Comparison of ENCODE assay signal across 9 cellular contexts in genomic region chr2:98483257-98483861, GRCh38. TPM values are rescaled to one million over a fixed set of nuclear protein-coding genes. Genes with fewer than 3 reads are reported as not detected.
A peak's percentile ranks its signal among the peaks of the same experiment; 100 is the strongest.
DNase-seq lines count a peak whose midpoint lies in the region; ATAC-seq and TF ChIP-seq lines count a peak whose summit lies in the region.
"Had no signal": no experiment of that assay in that cellular context is flagged by ENCODE, and none has a peak within 500 bp of the region (broad histone marks: within the 10 kb centered on the region; RNA-seq: fewer than 3 reads in every experiment).

No MANE protein-coding gene starts in this region.

- H3K9me3 ChIP-seq in stomach (no peaks in the 10 kb centered on the region), ascending aorta (no peaks in the 10 kb centered on the region)

- DNase-seq in kidney tubule cell (ENCODE audit: low spot score) (peak; percentile 79), stomach (no peak), ascending aorta (ENCODE audit: low spot score in 2 of 2) (no peak), EL (no peak)
- no peak for DNase-seq in stimulated activated naive CD4-positive, alpha-beta T cell (lab: John Stamatoyannopoulos, UW)
- DNase-seq: HFFc6 had no signal

- H3K4me1 ChIP-seq in stomach (peaks cover 34 to 98% (median 64%) of the 10 kb centered on the region in 4 donors), ascending aorta (peaks cover 0 to 17% of the 10 kb centered on the region in 2 donors)

- H3K27ac ChIP-seq in stomach (no peak overlapping the region), ascending aorta (no peak overlapping the region)

- H3K4me3 ChIP-seq in stomach: no peak overlapping the region
- no peak overlapping the region for H3K4me3 ChIP-seq in ascending aorta

- no peak for TF ChIP-seq CTCF in stomach (IDR thresholded peaks at IDR 0.05)
- no peak for TF ChIP-seq CTCF in ascending aorta (IDR thresholded peaks at IDR 0.05)

- ATAC-seq in GM18517 (IDR thresholded peaks at IDR 0.05; ENCODE audit: unreplicated experiment): peak; percentile 70
- peak; percentile 70 for ATAC-seq in GM21515 (IDR thresholded peaks at IDR 0.05; ENCODE audit: unreplicated experiment)
- peak; percentile 72 for ATAC-seq in HG03521 (IDR thresholded peaks at IDR 0.05; ENCODE audit: unreplicated experiment)

- intact Hi-C loops in stomach (cut with DNase I; ENCODE audit: low total_unique reads) (no loop called here), ascending aorta (cut with DNase I) (no loop called here)

- H3K36me3 ChIP-seq in stomach (no peaks in the 10 kb centered on the region), ascending aorta (no peaks in the 10 kb centered on the region)

- no peak for TF ChIP-seq POLR2A in stomach (IDR thresholded peaks at IDR 0.05)

- no peak for TF ChIP-seq EP300 in stomach (IDR thresholded peaks at IDR 0.05)

- H3K27me3 ChIP-seq in stomach (no peaks in the 10 kb centered on the region), ascending aorta (no peaks in the 10 kb centered on the region)

- 72 to 79% (median 76%) methylated on average over 6 of the region's 6 CpGs for WGBS in stomach, 5 donors

RNA-seq across cellular contexts. Expression of gene INPP4A, which starts 38.7 kb away (rescaled TPM):
- total RNA-seq in stomach: 10 to 100 TPM; 10.4 to 65.3 (median 23.7) TPM
- polyA plus RNA-seq in stomach: 1 to 10 TPM; 1.5 to 3.8 (median 3.1) TPM
- 52.8 TPM for total RNA-seq in ascending aorta
